28 cellular contexts compared by ENCODE assay signal in genomic region chr2:200600549-200601212, GRCh38. TPM values are rescaled to one million over a fixed set of nuclear protein-coding genes. Genes with fewer than 3 reads are reported as not detected.
DNase-seq lines count a peak whose midpoint lies in the region; ATAC-seq, FAIRE-seq and TF ChIP-seq lines count a peak whose summit lies in the region.
"Had no signal": no experiment of that assay in that cellular context is flagged by ENCODE, and none has a peak within 500 bp of the region (broad histone marks: within the 10 kb centered on the region; RNA-seq: fewer than 3 reads in every experiment).

No MANE protein-coding gene starts in this region.

- H4K20me1 ChIP-seq in fibroblast of lung (ENCODE audit: control insufficient read depth, extremely low read depth, insufficient read depth, low read length) = no peaks in the 10 kb centered on the region

- H3K4me1 Mint-ChIP-seq in type B pancreatic cell (ENCODE audit: unreplicated experiment) (peaks cover 17% of the 10 kb centered on the region), Caco-2 (ENCODE audit: low read depth, unreplicated experiment) (peaks cover 51% of the 10 kb centered on the region)
- H3K4me1 Mint-ChIP-seq: activated CD4-positive, alpha-beta T cell treated with anti-CD3 and anti-CD28 coated beads for 36 hours; T-cell had no signal

- peak overlapping the region; percentile 11 for H3K27ac Mint-ChIP-seq in type B pancreatic cell
- no peak overlapping the region for H3K27ac Mint-ChIP-seq in Caco-2 (ENCODE audit: unreplicated experiment)
- H3K27ac Mint-ChIP-seq: activated CD4-positive, alpha-beta T cell treated with anti-CD3 and anti-CD28 coated beads for 36 hours; CD4-positive, alpha-beta memory T cell; endodermal cell; progenitor cell of endocrine pancreas; T-cell had no signal

- POLR2A ChIA-PET in Caco-2 (lab: Charles Lee) = no interaction called here

- no TSS peak for BruUV-seq in Caco-2 (replicated peaks; lab: Mats Ljungman, UMichigan)

- no peak for TF ChIP-seq POLR2A in right lobe of liver (IDR thresholded peaks at IDR 0.05)
- no peak for TF ChIP-seq POLR2A in GM12892 (IDR thresholded peaks at IDR 0.05; ENCODE audit: low read depth, low read length)

- H3K4me3 ChIP-seq in RWPE2 (ENCODE audit: severe bottlenecking) (no peak overlapping the region), fibroblast of lung (replicated peaks in 1 of 4; ENCODE audit: control extremely low read depth in 1 of 4, insufficient read depth in 1 of 4, low read depth in 3 of 4, low read length in 4 of 4) (no peak overlapping the region), right lobe of liver (no peak overlapping the region), Caco-2 (ENCODE audit: low read depth, low read length) (no peak overlapping the region)
- H3K4me3 ChIP-seq: tibial nerve had no signal

- H3K36me3 Mint-ChIP-seq in type B pancreatic cell = no peaks in the 10 kb centered on the region
- H3K36me3 Mint-ChIP-seq in Caco-2 (ENCODE audit: insufficient read depth, unreplicated experiment) = no peaks in the 10 kb centered on the region
- H3K36me3 Mint-ChIP-seq: CD4-positive, alpha-beta memory T cell; T-cell had no signal

- H3K4me3 Mint-ChIP-seq in type B pancreatic cell (no peak overlapping the region), Caco-2 (ENCODE audit: unreplicated experiment) (no peak overlapping the region)
- H3K4me3 Mint-ChIP-seq: activated CD4-positive, alpha-beta T cell treated with anti-CD3 and anti-CD28 coated beads for 36 hours; CD4-positive, alpha-beta memory T cell; endodermal cell; T-cell had no signal

- H3K27ac ChIP-seq in RWPE2 (ENCODE audit: poor library complexity, severe bottlenecking) (peak overlapping the region; percentile 16), fibroblast of lung (ENCODE audit: insufficient read depth, low read length) (no peak overlapping the region), right lobe of liver (no peak overlapping the region)
- H3K27ac ChIP-seq: tibial nerve had no signal

- H3K4me1 ChIP-seq in RWPE2 (ENCODE audit: insufficient read depth, poor library complexity, severe bottlenecking) = peaks cover 26% of the 10 kb centered on the region
- H3K4me1 ChIP-seq in fibroblast of lung (ENCODE audit: control insufficient read depth, extremely low read depth, insufficient read depth, low read length) = peaks cover 12% of the 10 kb centered on the region
- peaks cover 0 to 24% (median 6%) of the 10 kb centered on the region in 4 donors for H3K4me1 ChIP-seq in right lobe of liver
- H3K4me1 ChIP-seq in Caco-2 = peaks cover 36% of the 10 kb centered on the region

- H3K4me2 ChIP-seq in fibroblast of lung (ENCODE audit: extremely low read depth, insufficient read depth, low read length) = no peak overlapping the region

- intact Hi-C loops in right lobe of liver (cut with DNase I) = no loop called here
- intact Hi-C loops in Caco-2 (cut with micrococcal nuclease; ENCODE audit: unreplicated experiment) = no loop called here

- CTCF ChIA-PET in Caco-2 (lab: Charles Lee) = interaction anchor here (0.6 kb wide), 1 partner anchor 22 kb away, joined by 6 read pairs; no protein-coding TSS in a partner anchor

- H3K9me3 ChIP-seq in RWPE2 (ENCODE audit: severe bottlenecking) (no peaks in the 10 kb centered on the region), fibroblast of lung (ENCODE audit: control insufficient read depth, insufficient read depth, low read depth, low read length) (no peaks in the 10 kb centered on the region), right lobe of liver (no peaks in the 10 kb centered on the region), Caco-2 (no peaks in the 10 kb centered on the region)
- H3K9me3 ChIP-seq: tibial nerve had no signal

- ATAC-seq in RWPE2 (ENCODE audit: low read depth) (no peak; the same call in 2 of the 3 replicates), right lobe of liver (no peak)
- ATAC-seq: activated CD4-positive, alpha-beta T cell treated with anti-CD3 and anti-CD28 coated beads for 36 hours; Right ventricle myocardium inferior; T-cell had no signal

- DNase-seq in NCI-H2171 treated with DMSO at 0.1 percent for 48 hours (lab: John Stamatoyannopoulos, UW) (peak; percentile 9), NCI-H2171 (lab: John Stamatoyannopoulos, UW) (no peak), RWPE2 (ENCODE audit: low spot score) (no peak), fibroblast of lung (ENCODE audit: low read depth in 2 of 2) (peak; percentile 66 to 82), type B pancreatic cell (ENCODE audit: extremely low spot score, unreplicated experiment) (no peak), right lobe of liver (no peak), Caco-2 (no peak), GM12892 (ENCODE audit: insufficient read length) (no peak)
- DNase-seq: 8988T; activated CD4-positive, alpha-beta T cell treated with anti-CD3 and anti-CD28 coated beads for 36 hours; activated CD8-positive, alpha-beta memory T cell treated with anti-CD3 and anti-CD28 coated beads for 24 hours; activated naive CD4-positive, alpha-beta T cell; activated T-cell treated with anti-CD3 and anti-CD28 coated beads, Interleukin-2, amount 50 U/mL, for 1 hour; AML-193; CD4-positive, alpha-beta memory T cell; DMS 273 treated with DMSO at 0.1 percent for 48 hours; endodermal cell; GDM1; KG1; mammary epithelial cell; NCI-H1694 treated with DMSO at 0.1 percent for 48 hours; NCI-H82; T-cell had no signal

- peaks cover 3% of the 10 kb centered on the region for H3K27me3 Mint-ChIP-seq in type B pancreatic cell
- H3K27me3 Mint-ChIP-seq in Caco-2 (ENCODE audit: insufficient read depth, unreplicated experiment) = no peaks in the 10 kb centered on the region
- H3K27me3 Mint-ChIP-seq: progenitor cell of endocrine pancreas had no signal

- H3K9me3 Mint-ChIP-seq in type B pancreatic cell (peaks cover 4% of the 10 kb centered on the region), Caco-2 (ENCODE audit: unreplicated experiment) (peaks cover 7% of the 10 kb centered on the region)
- H3K9me3 Mint-ChIP-seq: endodermal cell had no signal

- 74% methylated on average over 7 of the region's 7 CpGs for WGBS in right lobe of liver (ENCODE audit: insufficient coverage, low coverage, low lambda C conversion rate, missing lambda C conversion rate)

- H2AFZ ChIP-seq in fibroblast of lung (ENCODE audit: low read length) = no peak overlapping the region

- H3K79me2 ChIP-seq in fibroblast of lung (ENCODE audit: control insufficient read depth, insufficient read depth, low read length) = no peaks in the 10 kb centered on the region

- H3K36me3 ChIP-seq in RWPE2 (ENCODE audit: low read depth) = no peaks in the 10 kb centered on the region
- H3K36me3 ChIP-seq in fibroblast of lung (ENCODE audit: control insufficient read depth, insufficient read depth, low read length) = no peaks in the 10 kb centered on the region
- H3K36me3 ChIP-seq in right lobe of liver = peaks cover 0 to 97% (median 54%) of the 10 kb centered on the region in 4 donors
- H3K36me3 ChIP-seq in Caco-2 (ENCODE audit: control insufficient read depth, insufficient read depth, low read length) = no peaks in the 10 kb centered on the region

- no peak for FAIRE-seq in GM12892 (lab: Jason Lieb, UNC)
- FAIRE-seq: GM18507, HTR-8/SVneo had no signal

- H3K9ac ChIP-seq in fibroblast of lung (ENCODE audit: insufficient read depth, low read length) = no peak overlapping the region

- H3K27me3 ChIP-seq in RWPE2 (ENCODE audit: insufficient read depth, poor library complexity, severe bottlenecking) (no peaks in the 10 kb centered on the region), fibroblast of lung (ENCODE audit: control insufficient read depth, insufficient read depth, low read length) (no peaks in the 10 kb centered on the region), right lobe of liver (no peaks in the 10 kb centered on the region), Caco-2 (replicated peaks; ENCODE audit: control insufficient read depth, insufficient read depth, low read length) (no peaks in the 10 kb centered on the region)
- H3K27me3 ChIP-seq: tibial nerve had no signal

- TF ChIP-seq CTCF in RWPE2 (IDR thresholded peaks at IDR 0.05; ENCODE audit: poor library complexity, severe bottlenecking) (no peak), fibroblast of lung (conservative IDR thresholded peaks at IDR 0.05 in 1 of 2, IDR thresholded peaks at IDR 0.05 in 1 of 2; ENCODE audit: low read depth in 1 of 2, low read length in 2 of 2) (no peak), type B pancreatic cell (conservative IDR thresholded peaks at IDR 0.05) (no peak), right lobe of liver (IDR thresholded peaks at IDR 0.05) (no peak), Caco-2 (IDR thresholded peaks at IDR 0.05; ENCODE audit: insufficient read depth in 1 of 2, low read depth in 1 of 2, low read length in 1 of 2, severe bottlenecking in 1 of 2, unreplicated experiment in 1 of 2) (no peak)

RNA-seq across cellular contexts. Expression of gene AOX1, which starts 14.9 kb away (rescaled TPM):
- total RNA-seq in fibroblast of lung = 65.1 and 81.4 TPM in 2 replicates
- polyA plus RNA-seq in fibroblast of lung = 39.4 and 49.9 TPM in 2 replicates
- 28.8 and 38.8 TPM in 2 replicates for polyA plus RNA-seq in fibroblast of lung (2012)
- polyA minus RNA-seq in fibroblast of lung (ENCODE audit: low replicate concordance) = 80.1 and 86.9 TPM in 2 replicates
- 6.4 and 10.3 TPM in 2 replicates for total RNA-seq in type B pancreatic cell (ENCODE audit: low replicate concordance)
- total RNA-seq in right lobe of liver = 1,000 to 10,000 TPM in 3 of 6 experiments, 100 to 1,000 TPM in 3; 524 to 1,747 (median 931) TPM
- 0.74 and 0.79 TPM in 2 replicates for total RNA-seq in Caco-2 (2022)
- polyA plus RNA-seq in GM12892 (2012; ENCODE audit: missing spikeins) = not detected
- total RNA-seq: CD4-positive, alpha-beta memory T cell had no signal
- polyA plus RNA-seq: CD4-positive, alpha-beta memory T cell had no signal

Comparison
In these comparisons a context has a peak if more than half of its experiments do, and no peak if none do; other contexts are left out.
1. DNase-seq: peak in NCI-H2171 treated with DMSO at 0.1 percent for 48 hours (single experiment) and fibroblast of lung (2 of 2); none in NCI-H2171 (single experiment), RWPE2 (single experiment), type B pancreatic cell (single experiment), right lobe of liver (0 of 3), Caco-2 (0 of 2) and GM12892 (single experiment).